Comparison of ENCODE assay signal across 8 cellular contexts in the genomic region with DNA sequence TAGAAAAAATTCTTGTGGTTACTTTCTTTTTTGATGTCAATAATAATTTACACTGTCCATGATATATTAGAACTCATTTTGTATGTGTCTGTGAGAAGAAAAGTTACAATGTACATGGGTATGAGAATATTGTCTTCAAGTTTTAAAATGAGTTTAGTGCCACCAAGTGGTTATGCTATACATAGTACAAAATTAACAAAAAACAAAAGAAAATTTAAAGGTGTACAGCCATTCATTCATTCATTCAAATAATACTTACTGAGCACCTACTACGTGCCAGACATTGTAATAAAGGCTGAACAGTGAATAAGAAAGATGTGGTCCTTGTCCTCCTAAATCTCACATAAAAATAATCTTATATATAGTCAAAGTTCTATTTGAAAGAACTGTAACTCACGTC. TPM values are rescaled to one million over a fixed set of nuclear protein-coding genes. Genes with fewer than 3 reads are reported as not detected.
DNase-seq lines count a peak whose midpoint lies in the region; ATAC-seq and FAIRE-seq lines count a peak whose summit lies in the region.

No MANE protein-coding gene starts in this region.

- H3K4me3 ChIP-seq in small intestine (ENCODE audit: low read depth in 1 of 2, low read length in 2 of 2) = no peak overlapping the region

- H3K27me3 Mint-ChIP-seq in activated T-cell treated with anti-CD3 and anti-CD28 coated beads, Interleukin-2, amount 50 U/mL, for 24 hours = no peaks in the 10 kb centered on the region

- H3K36me3 Mint-ChIP-seq in activated T-cell treated with anti-CD3 and anti-CD28 coated beads, Interleukin-2, amount 50 U/mL, for 24 hours (ENCODE audit: low read depth) = peaks cover 63% of the 10 kb centered on the region

- H3K27ac ChIP-seq in small intestine (ENCODE audit: low read depth in 1 of 2, low read length in 1 of 2) = no peak overlapping the region

- H3K9me3 ChIP-seq in small intestine (ENCODE audit: control insufficient read depth, low read depth) = no peaks in the 10 kb centered on the region

- no peak for ATAC-seq in HG03342 (IDR thresholded peaks at IDR 0.05; ENCODE audit: unreplicated experiment)

- DNase-seq in SIG-M5 treated with dmso at 0.1 percent for 504 hours (lab: John Stamatoyannopoulos, UW; ENCODE audit: unreplicated experiment) = peak; percentile 25
- DNase-seq in SIG-M5 (lab: John Stamatoyannopoulos, UW) = no peak
- peak; percentile 19 for DNase-seq in LHCN-M2 (ENCODE audit: low read depth)
- peak; percentile 15 for DNase-seq in dedifferentiated amniotic fluid mesenchymal stem cell (ENCODE audit: extremely low spot score)
- DNase-seq in small intestine = peak; percentile 27
- DNase-seq in activated CD4-positive, alpha-beta T cell treated with anti-CD3 and anti-CD28 coated beads, Interleukin-2, amount 50 U/mL, for 1 hour = no peak
- DNase-seq in activated T-cell treated with anti-CD3 and anti-CD28 coated beads, Interleukin-2, amount 50 U/mL, for 24 hours = no peak

- H3K27me3 ChIP-seq in small intestine (ENCODE audit: control insufficient read depth in 2 of 2, insufficient read depth in 2 of 2, low read length in 2 of 2) = no peaks in the 10 kb centered on the region

- peaks cover 21% of the 10 kb centered on the region for H3K4me1 Mint-ChIP-seq in activated T-cell treated with anti-CD3 and anti-CD28 coated beads, Interleukin-2, amount 50 U/mL, for 24 hours (ENCODE audit: low read depth)

- H3K4me3 Mint-ChIP-seq in activated T-cell treated with anti-CD3 and anti-CD28 coated beads, Interleukin-2, amount 50 U/mL, for 24 hours = no peak overlapping the region

- H3K36me3 ChIP-seq in small intestine (ENCODE audit: control insufficient read depth in 2 of 2, insufficient read depth in 2 of 2, low read length in 2 of 2) = no peaks in the 10 kb centered on the region

- no peaks in the 10 kb centered on the region for H3K9me3 Mint-ChIP-seq in activated T-cell treated with anti-CD3 and anti-CD28 coated beads, Interleukin-2, amount 50 U/mL, for 24 hours

- peak; percentile 92 for FAIRE-seq in small intestine (lab: Jason Lieb, UNC)

- H3K27ac Mint-ChIP-seq in activated T-cell treated with anti-CD3 and anti-CD28 coated beads, Interleukin-2, amount 50 U/mL, for 24 hours = no peak overlapping the region

- no peaks in the 10 kb centered on the region for H3K4me1 ChIP-seq in small intestine (ENCODE audit: control insufficient read depth in 2 of 2, insufficient read depth in 1 of 2, low read depth in 1 of 2, low read length in 1 of 2)

- 74 to 85% (median 85%) methylated on average over 2 of the region's 2 CpGs for WGBS in small intestine, 3 donors

RNA-seq across cellular contexts. Expression of a gene that starts 27.7 kb away (rescaled TPM):
- total RNA-seq in LHCN-M2 (2014; rRNA removed) = 30.2 and 40.3 TPM in 2 replicates
- 13.9 TPM for polyA plus RNA-seq in LHCN-M2 (2012)
- 10 to 100 TPM; 22.6 to 24.3 (median 24.2) TPM for polyA plus RNA-seq in small intestine

RNA-seq across cellular contexts. Expression of a gene that starts 28.0 kb away (rescaled TPM):
- total RNA-seq in LHCN-M2 (2014; rRNA removed) = 96.5 and 97.0 TPM in 2 replicates
- 10.9 TPM for polyA plus RNA-seq in LHCN-M2 (2012)
- polyA plus RNA-seq in small intestine = 1 to 10 TPM; 4.0 to 7.3 (median 7.2) TPM

Comparison
In these comparisons a context has a peak if more than half of its experiments do, and no peak if none do; other contexts are left out.
1. DNase-seq: peak in SIG-M5 treated with dmso at 0.1 percent for 504 hours (single experiment), LHCN-M2 (single experiment), dedifferentiated amniotic fluid mesenchymal stem cell (single experiment) and small intestine (single experiment); none in SIG-M5 (single experiment), activated CD4-positive, alpha-beta T cell treated with anti-CD3 and anti-CD28 coated beads, Interleukin-2, amount 50 U/mL, for 1 hour (single experiment) and activated T-cell treated with anti-CD3 and anti-CD28 coated beads, Interleukin-2, amount 50 U/mL, for 24 hours (single experiment).